Comparison of ENCODE assay signal across 32 cellular contexts in the genomic region with DNA sequence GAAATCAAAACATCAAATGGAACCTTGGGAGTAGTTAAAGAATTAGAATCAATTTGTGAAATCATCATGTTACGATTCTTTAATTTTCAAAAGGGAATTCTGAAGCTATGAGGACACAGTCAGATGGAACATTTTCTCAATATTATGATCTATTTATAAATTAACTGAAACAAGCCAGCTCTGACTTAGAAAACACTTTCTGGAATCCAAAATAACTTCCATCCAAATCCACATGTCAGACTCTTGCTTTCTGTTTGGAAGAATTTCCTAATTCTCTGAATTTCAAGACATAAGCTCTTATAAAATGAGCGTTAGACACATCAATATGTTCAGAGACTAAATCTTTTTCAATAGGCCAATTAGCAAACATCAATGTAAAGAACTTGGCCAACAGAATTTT.
"Had no signal": no experiment of that assay in that cellular context is flagged by ENCODE, and none has a peak within 500 bp of the region (broad histone marks: within the 10 kb centered on the region; RNA-seq: fewer than 3 reads in every experiment).

No MANE protein-coding gene starts in this region.

- DNase-seq: activated B cell treated with CpG ODN at 0.5 μM for 24 hours; activated CD4-positive, alpha-beta T cell treated with anti-CD3 and anti-CD28 coated beads for 48 hours; activated CD4-positive, alpha-beta T cell treated with anti-CD3 and anti-CD28 coated beads, Interleukin-2, amount 50 U/mL, for 1 hour; activated CD4-positive, alpha-beta T cell treated with anti-CD3 and anti-CD28 coated beads, Interleukin-2, amount 50 U/mL, for 48 hours; activated CD8-positive, alpha-beta memory T cell treated with anti-CD3 and anti-CD28 coated beads for 24 hours; activated CD8-positive, alpha-beta T cell treated with anti-CD3 and anti-CD28 coated beads for 36 hours; activated effector memory CD4-positive, alpha-beta T cell treated with Interleukin-2 at 50 U/mL for 16 hours; activated gamma-delta T cell treated with Interleukin-2 at 50 U/mL for 16 hours; activated naive CD4-positive, alpha-beta T cell treated with anti-CD3 and anti-CD28 coated beads, Interleukin-2, amount 50 U/mL, for 16 hours; activated naive CD4-positive, alpha-beta T cell treated with Interleukin-2 at 50 U/mL for 16 hours; activated naive CD8-positive, alpha-beta T cell treated with anti-CD3 and anti-CD28 coated beads for 36 hours; activated naive CD8-positive, alpha-beta T cell treated with anti-CD3 and anti-CD28 coated beads, Interleukin-2, amount 50 U/mL, for 24 hours; activated T-cell treated with anti-CD3 and anti-CD28 coated beads, Interleukin-2, amount 50 U/mL, for 4 hours; central memory CD4-positive, alpha-beta T cell; cerebellar nuclear complex; colonic mucosa; effector CD8-positive, alpha-beta T cell; esophagus squamous epithelium; foreskin melanocyte; head of caudate nucleus; T-helper 1 cell; T-helper 17 cell; T1000; WERI-Rb-1 had no signal

- H3K36me3 ChIP-seq: ascending aorta, breast epithelium, cardiac muscle cell, colonic mucosa, esophagus squamous epithelium, WERI-Rb-1 had no signal

- H3K27ac Mint-ChIP-seq: activated B cell treated with CpG ODN at 0.5 μM for 24 hours; activated CD8-positive, alpha-beta T cell treated with anti-CD3 and anti-CD28 coated beads for 36 hours; activated naive CD8-positive, alpha-beta T cell treated with anti-CD3 and anti-CD28 coated beads for 36 hours; activated naive CD8-positive, alpha-beta T cell treated with anti-CD3 and anti-CD28 coated beads, Interleukin-2, amount 50 U/mL, for 24 hours; activated T-helper 17 cell treated with anti-CD3 and anti-CD28 coated beads, Interleukin-2, amount 50 U/mL, for 72 hours; brain; T-helper 17 cell; T-helper 2 cell treated with Interferon-gamma antibody and Interleukin-4, amounts not matched to agents 5 μg/mL and 100 μg/mL, for 36 hours had no signal

- H3K9me3 ChIP-seq: ascending aorta, breast epithelium, colonic mucosa, esophagus squamous epithelium had no signal

- ATAC-seq: activated CD4-positive, CD25-positive, alpha-beta regulatory T cell treated with anti-CD3 and anti-CD28 coated beads, Interleukin-2, amount 50 U/mL, for 24 hours; activated CD8-positive, alpha-beta T cell treated with anti-CD3 and anti-CD28 coated beads for 36 hours; activated naive CD8-positive, alpha-beta T cell treated with anti-CD3 and anti-CD28 coated beads, Interleukin-2, amount 50 U/mL, for 24 hours; activated T-cell treated with anti-CD3 and anti-CD28 coated beads, Interleukin-2, amount 50 U/mL, for 4 hours; activated T-helper 17 cell treated with anti-CD3 and anti-CD28 coated beads, Interleukin-2, amount 50 U/mL, for 72 hours; T-helper 17 cell had no signal

- H3K9me3 Mint-ChIP-seq: activated T-cell treated with anti-CD3 and anti-CD28 coated beads, Interleukin-2, amount 50 U/mL, for 4 hours had no signal

- H3K4me1 ChIP-seq: ascending aorta, breast epithelium, colonic mucosa, esophagus squamous epithelium had no signal

- H3K27ac ChIP-seq: ascending aorta, breast epithelium, cardiac muscle cell, colonic mucosa, epithelial cell of prostate, esophagus squamous epithelium, WERI-Rb-1 had no signal

- H3K36me3 Mint-ChIP-seq: activated naive CD8-positive, alpha-beta T cell treated with anti-CD3 and anti-CD28 coated beads for 36 hours; brain had no signal

- H3K4me3 ChIP-seq: ascending aorta, breast epithelium, cardiac muscle cell, colonic mucosa, esophagus squamous epithelium had no signal

- H3K27me3 ChIP-seq: ascending aorta, breast epithelium, cardiac muscle cell, colonic mucosa, esophagus squamous epithelium had no signal
